1 cellular context compared by ENCODE assay signal in the genomic region with DNA sequence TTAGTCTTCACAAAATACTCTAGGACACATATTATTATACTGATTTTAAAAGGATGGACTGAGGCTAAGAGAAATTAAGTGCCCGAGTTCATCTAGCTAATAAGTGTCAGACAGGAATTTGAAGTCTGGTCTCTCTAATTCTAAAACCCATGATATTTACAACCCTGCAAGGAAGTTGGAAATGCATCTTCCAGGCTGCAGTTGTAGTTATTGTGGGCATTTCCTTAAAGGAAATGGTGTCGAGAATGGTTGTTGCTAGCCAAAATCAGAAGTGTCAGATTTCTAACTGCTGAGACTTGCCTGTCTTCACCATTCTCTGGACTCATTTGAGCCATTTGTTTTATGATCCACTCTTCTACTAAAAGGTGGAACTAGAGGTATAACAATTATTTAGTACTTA.
TF ChIP-seq lines count a peak whose summit lies in the region.

No MANE protein-coding gene starts in this region.

TF ChIP-seq in endothelial cell of umbilical vein, 7 proteins besides CTCF, POLR2A, EP300 and RAD21:
- TF ChIP-seq JUN (IDR thresholded peaks at IDR 0.05; ENCODE audit: borderline replicate concordance, insufficient read depth, insufficient read length, low read depth) (no peak), POLR2AphosphoS5 (IDR thresholded peaks at IDR 0.05; ENCODE audit: insufficient read depth, low read depth, low read length) (peak; percentile 24)
